Comparison of ENCODE assay signal across 1 cellular context in the genomic region with DNA sequence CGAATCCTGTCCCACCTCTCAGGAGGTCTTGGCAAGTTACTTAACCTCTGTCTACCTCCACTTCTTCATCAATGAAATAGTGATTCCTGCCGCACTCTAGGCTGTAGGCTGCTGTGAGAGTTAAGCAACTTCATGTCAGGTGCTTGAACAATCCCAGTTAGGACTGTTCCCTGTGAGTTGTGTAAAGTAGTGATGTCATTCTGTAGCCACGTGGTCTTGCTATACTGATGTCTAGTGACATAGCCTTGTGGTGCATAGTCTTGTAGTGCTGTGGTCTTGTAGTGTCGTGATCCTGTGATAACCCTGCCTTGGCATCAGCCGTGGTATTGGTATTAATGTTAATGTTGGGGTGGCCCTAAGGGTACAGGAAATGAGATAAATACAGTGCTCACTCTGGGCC.
A peak's percentile ranks its signal among the peaks of the same experiment; 100 is the strongest.
TF ChIP-seq lines count a peak whose summit lies in the region.

No MANE protein-coding gene starts in this region.

TF ChIP-seq in K562, 482 proteins besides CTCF, POLR2A, EP300 and RAD21 (continued from another document and continues in another):
- TF ChIP-seq, protein P1, sequence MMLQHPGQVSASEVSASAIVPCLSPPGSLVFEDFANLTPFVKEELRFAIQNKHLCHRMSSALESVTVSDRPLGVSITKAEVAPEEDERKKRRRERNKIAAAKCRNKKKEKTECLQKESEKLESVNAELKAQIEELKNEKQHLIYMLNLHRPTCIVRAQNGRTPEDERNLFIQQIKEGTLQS (IDR thresholded peaks at IDR 0.05), result peak; percentile 80
- TF ChIP-seq, protein P1 (CRISPR knock-in tag; conservative IDR thresholded peaks at IDR 0.05), result no peak
- TF ChIP-seq ZNF282 (CRISPR knock-in tag; IDR thresholded peaks at IDR 0.05) (no peak), SP1 (CRISPR knock-in tag; IDR thresholded peaks at IDR 0.05) (no peak), BRD4 (IDR thresholded peaks at IDR 0.05) (no peak), USF2 (CRISPR knock-in tag; IDR thresholded peaks at IDR 0.05) (peak; percentile 48; the same call in 1 of the 2 replicates), POLR2G (IDR thresholded peaks at IDR 0.05; ENCODE audit: low read depth, low read length) (no peak), HDAC2 (IDR thresholded peaks at IDR 0.05) (no peak), ZNF584 (CRISPR knock-in tag; IDR thresholded peaks at IDR 0.05; ENCODE audit: low read depth) (no peak), ZNF318 (IDR thresholded peaks at IDR 0.05; ENCODE audit: borderline replicate concordance in 1 of 2, low read depth in 1 of 2) (no peak), ZC3H4 (CRISPR knock-in tag; IDR thresholded peaks at IDR 0.05; ENCODE audit: borderline replicate concordance) (no peak), JUND (IDR thresholded peaks at IDR 0.05; ENCODE audit: borderline replicate concordance, low read depth, low read length) (peak; percentile 69; the same call in 1 of the 2 replicates), JUND (tag; IDR thresholded peaks at IDR 0.05; ENCODE audit: borderline replicate concordance, low read depth, low read length) (peak; percentile 26; the same call in 1 of the 3 replicates), TAF9B (IDR thresholded peaks at IDR 0.05; ENCODE audit: partially characterized antibody) (no peak), MCM3 (IDR thresholded peaks at IDR 0.05) (no peak), ZNF3 (CRISPR knock-in tag; IDR thresholded peaks at IDR 0.05) (no peak), ZNF561 (CRISPR knock-in tag; conservative IDR thresholded peaks at IDR 0.05) (no peak), DMBX1 (CRISPR knock-in tag; IDR thresholded peaks at IDR 0.05; ENCODE audit: borderline replicate concordance) (no peak), RBM22 (IDR thresholded peaks at IDR 0.05; ENCODE audit: low read depth, low read length, poor library complexity, severe bottlenecking) (no peak), ATF7 (IDR thresholded peaks at IDR 0.05) (peak; percentile 88), SRSF7 (optimal IDR thresholded peaks at IDR 0.05; ENCODE audit: low read depth, low read length) (no peak), MCM2 (IDR thresholded peaks at IDR 0.05; ENCODE audit: low read depth) (no peak), NR0B1 (IDR thresholded peaks at IDR 0.05; ENCODE audit: partially characterized antibody) (no peak), IRF9 (tag; IDR thresholded peaks at IDR 0.05) (no peak), RFX5 (IDR thresholded peaks at IDR 0.05; ENCODE audit: low read depth, low read length) (no peak), TFE3 (CRISPR knock-in tag; IDR thresholded peaks at IDR 0.05) (no peak), JUN (IDR thresholded peaks at IDR 0.05; ENCODE audit: borderline replicate concordance, low read depth, low read length) (0 out of 2 replicates have a peak, but pooled peaks have one; percentile 42), JUN (CRISPR knock-in tag; IDR thresholded peaks at IDR 0.05; ENCODE audit: borderline replicate concordance) (no peak)
- TF ChIP-seq, protein P2, sequence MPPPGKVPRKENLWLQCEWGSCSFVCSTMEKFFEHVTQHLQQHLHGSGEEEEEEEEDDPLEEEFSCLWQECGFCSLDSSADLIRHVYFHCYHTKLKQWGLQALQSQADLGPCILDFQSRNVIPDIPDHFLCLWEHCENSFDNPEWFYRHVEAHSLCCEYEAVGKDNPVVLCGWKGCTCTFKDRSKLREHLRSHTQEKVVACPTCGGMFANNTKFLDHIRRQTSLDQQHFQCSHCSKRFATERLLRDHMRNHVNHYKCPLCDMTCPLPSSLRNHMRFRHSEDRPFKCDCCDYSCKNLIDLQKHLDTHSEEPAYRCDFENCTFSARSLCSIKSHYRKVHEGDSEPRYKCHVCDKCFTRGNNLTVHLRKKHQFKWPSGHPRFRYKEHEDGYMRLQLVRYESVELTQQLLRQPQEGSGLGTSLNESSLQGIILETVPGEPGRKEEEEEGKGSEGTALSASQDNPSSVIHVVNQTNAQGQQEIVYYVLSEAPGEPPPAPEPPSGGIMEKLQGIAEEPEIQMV (tag; conservative IDR thresholded peaks at IDR 0.05; ENCODE audit: low read depth), result no peak
- TF ChIP-seq, protein P3, sequence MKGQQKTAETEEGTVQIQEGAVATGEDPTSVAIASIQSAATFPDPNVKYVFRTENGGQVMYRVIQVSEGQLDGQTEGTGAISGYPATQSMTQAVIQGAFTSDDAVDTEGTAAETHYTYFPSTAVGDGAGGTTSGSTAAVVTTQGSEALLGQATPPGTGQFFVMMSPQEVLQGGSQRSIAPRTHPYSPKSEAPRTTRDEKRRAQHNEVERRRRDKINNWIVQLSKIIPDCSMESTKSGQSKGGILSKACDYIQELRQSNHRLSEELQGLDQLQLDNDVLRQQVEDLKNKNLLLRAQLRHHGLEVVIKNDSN (CRISPR knock-in tag; IDR thresholded peaks at IDR 0.05), result peak; percentile 68
- TF ChIP-seq, protein P4, sequence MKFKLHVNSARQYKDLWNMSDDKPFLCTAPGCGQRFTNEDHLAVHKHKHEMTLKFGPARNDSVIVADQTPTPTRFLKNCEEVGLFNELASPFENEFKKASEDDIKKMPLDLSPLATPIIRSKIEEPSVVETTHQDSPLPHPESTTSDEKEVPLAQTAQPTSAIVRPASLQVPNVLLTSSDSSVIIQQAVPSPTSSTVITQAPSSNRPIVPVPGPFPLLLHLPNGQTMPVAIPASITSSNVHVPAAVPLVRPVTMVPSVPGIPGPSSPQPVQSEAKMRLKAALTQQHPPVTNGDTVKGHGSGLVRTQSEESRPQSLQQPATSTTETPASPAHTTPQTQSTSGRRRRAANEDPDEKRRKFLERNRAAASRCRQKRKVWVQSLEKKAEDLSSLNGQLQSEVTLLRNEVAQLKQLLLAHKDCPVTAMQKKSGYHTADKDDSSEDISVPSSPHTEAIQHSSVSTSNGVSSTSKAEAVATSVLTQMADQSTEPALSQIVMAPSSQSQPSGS (CRISPR knock-in tag; IDR thresholded peaks at IDR 0.05), result no peak
- TF ChIP-seq, protein P5, sequence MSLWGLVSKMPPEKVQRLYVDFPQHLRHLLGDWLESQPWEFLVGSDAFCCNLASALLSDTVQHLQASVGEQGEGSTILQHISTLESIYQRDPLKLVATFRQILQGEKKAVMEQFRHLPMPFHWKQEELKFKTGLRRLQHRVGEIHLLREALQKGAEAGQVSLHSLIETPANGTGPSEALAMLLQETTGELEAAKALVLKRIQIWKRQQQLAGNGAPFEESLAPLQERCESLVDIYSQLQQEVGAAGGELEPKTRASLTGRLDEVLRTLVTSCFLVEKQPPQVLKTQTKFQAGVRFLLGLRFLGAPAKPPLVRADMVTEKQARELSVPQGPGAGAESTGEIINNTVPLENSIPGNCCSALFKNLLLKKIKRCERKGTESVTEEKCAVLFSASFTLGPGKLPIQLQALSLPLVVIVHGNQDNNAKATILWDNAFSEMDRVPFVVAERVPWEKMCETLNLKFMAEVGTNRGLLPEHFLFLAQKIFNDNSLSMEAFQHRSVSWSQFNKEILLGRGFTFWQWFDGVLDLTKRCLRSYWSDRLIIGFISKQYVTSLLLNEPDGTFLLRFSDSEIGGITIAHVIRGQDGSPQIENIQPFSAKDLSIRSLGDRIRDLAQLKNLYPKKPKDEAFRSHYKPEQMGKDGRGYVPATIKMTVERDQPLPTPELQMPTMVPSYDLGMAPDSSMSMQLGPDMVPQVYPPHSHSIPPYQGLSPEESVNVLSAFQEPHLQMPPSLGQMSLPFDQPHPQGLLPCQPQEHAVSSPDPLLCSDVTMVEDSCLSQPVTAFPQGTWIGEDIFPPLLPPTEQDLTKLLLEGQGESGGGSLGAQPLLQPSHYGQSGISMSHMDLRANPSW (CRISPR knock-in tag; IDR thresholded peaks at IDR 0.05), result no peak
- TF ChIP-seq, protein P6, sequence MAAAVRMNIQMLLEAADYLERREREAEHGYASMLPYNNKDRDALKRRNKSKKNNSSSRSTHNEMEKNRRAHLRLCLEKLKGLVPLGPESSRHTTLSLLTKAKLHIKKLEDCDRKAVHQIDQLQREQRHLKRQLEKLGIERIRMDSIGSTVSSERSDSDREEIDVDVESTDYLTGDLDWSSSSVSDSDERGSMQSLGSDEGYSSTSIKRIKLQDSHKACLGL (CRISPR knock-in tag; IDR thresholded peaks at IDR 0.05; ENCODE audit: borderline replicate concordance, poor library complexity, severe bottlenecking), result no peak
